Comparison of ENCODE assay signal across 1 cellular context in the genomic region with DNA sequence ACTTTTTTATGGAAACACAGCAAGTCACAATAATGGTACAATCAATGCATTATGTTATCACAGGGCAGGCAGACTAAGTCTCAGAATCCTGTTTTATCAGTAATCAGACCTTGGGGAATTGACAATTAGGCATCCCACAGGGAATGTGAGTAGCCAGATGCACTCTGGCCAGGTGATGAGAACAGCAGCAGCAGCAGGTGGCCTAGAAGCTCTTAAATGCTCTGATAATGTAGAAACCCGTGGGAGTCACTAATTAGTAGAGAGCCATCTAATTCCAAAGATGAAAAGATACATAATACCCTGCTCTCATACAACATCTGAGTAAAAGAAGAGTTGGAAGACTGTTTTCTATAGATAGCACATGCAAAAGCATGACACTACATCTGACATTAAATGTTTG.
TF ChIP-seq lines count a peak whose summit lies in the region.

No MANE protein-coding gene starts in this region.

TF ChIP-seq in WTC11, 78 proteins besides CTCF, POLR2A, EP300 and RAD21 (continued from another document):
- TF ChIP-seq, protein P1, sequence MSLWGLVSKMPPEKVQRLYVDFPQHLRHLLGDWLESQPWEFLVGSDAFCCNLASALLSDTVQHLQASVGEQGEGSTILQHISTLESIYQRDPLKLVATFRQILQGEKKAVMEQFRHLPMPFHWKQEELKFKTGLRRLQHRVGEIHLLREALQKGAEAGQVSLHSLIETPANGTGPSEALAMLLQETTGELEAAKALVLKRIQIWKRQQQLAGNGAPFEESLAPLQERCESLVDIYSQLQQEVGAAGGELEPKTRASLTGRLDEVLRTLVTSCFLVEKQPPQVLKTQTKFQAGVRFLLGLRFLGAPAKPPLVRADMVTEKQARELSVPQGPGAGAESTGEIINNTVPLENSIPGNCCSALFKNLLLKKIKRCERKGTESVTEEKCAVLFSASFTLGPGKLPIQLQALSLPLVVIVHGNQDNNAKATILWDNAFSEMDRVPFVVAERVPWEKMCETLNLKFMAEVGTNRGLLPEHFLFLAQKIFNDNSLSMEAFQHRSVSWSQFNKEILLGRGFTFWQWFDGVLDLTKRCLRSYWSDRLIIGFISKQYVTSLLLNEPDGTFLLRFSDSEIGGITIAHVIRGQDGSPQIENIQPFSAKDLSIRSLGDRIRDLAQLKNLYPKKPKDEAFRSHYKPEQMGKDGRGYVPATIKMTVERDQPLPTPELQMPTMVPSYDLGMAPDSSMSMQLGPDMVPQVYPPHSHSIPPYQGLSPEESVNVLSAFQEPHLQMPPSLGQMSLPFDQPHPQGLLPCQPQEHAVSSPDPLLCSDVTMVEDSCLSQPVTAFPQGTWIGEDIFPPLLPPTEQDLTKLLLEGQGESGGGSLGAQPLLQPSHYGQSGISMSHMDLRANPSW (CRISPR knock-in tag; conservative IDR thresholded peaks at IDR 0.05; ENCODE audit: low read depth): no peak
- no peak for TF ChIP-seq GTF2I (CRISPR knock-in tag; conservative IDR thresholded peaks at IDR 0.05)
- TF ChIP-seq, protein P2, sequence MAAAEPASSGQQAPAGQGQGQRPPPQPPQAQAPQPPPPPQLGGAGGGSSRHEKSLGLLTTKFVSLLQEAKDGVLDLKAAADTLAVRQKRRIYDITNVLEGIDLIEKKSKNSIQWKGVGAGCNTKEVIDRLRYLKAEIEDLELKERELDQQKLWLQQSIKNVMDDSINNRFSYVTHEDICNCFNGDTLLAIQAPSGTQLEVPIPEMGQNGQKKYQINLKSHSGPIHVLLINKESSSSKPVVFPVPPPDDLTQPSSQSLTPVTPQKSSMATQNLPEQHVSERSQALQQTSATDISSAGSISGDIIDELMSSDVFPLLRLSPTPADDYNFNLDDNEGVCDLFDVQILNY (CRISPR knock-in tag; IDR thresholded peaks at IDR 0.05): no peak
- TF ChIP-seq, protein P3, sequence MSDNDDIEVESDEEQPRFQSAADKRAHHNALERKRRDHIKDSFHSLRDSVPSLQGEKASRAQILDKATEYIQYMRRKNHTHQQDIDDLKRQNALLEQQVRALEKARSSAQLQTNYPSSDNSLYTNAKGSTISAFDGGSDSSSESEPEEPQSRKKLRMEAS (CRISPR knock-in tag; IDR thresholded peaks at IDR 0.05): no peak
- TF ChIP-seq SMAD3 (CRISPR knock-in tag; IDR thresholded peaks at IDR 0.05; ENCODE audit: borderline replicate concordance): no peak
